Comparison of ENCODE assay signal across 8 cellular contexts in the genomic region with DNA sequence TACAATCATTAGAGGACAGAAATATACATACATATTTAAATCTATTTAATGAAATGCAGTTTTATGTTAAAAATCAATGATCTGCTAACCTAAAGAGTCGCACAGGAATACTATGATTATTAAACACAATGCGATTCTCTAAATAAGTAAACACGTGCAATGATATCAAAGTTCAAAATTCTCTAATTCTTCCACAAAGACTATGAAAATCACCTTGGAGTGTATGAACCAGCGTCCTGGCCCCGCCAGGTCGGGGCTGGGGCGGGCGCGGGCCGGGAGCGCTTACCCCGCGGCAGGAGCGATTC. TPM values are rescaled to one million over a fixed set of nuclear protein-coding genes. Genes with fewer than 3 reads are reported as not detected.
DNase-seq lines count a peak whose midpoint lies in the region; ATAC-seq and TF ChIP-seq lines count a peak whose summit lies in the region.

No MANE protein-coding gene starts in this region.

- H3K4me3 ChIP-seq in GM12865 (ENCODE audit: low read depth, low read length), result peak overlapping the region; percentile 89
- H3K4me3 ChIP-seq in foreskin fibroblast (ENCODE audit: low read depth in 1 of 2, low read length in 2 of 2), result peak overlapping the region; percentile 74 to 93
- H3K4me3 ChIP-seq in sigmoid colon, result peak overlapping the region; percentile 62 to 81 (median 72)

- DNase-seq in GM12865 (ENCODE audit: low read depth) (no peak), T-helper 17 cell (no peak), foreskin fibroblast (no peak), sigmoid colon (no peak), DMS114 treated with DMSO at 0.1 percent for 48 hours (lab: John Stamatoyannopoulos, UW; ENCODE audit: unreplicated experiment) (no peak), NCI-H2171 (lab: John Stamatoyannopoulos, UW) (no peak)

- ATAC-seq in T-helper 17 cell (no peak), GM19328 (IDR thresholded peaks at IDR 0.05; ENCODE audit: unreplicated experiment) (no peak), GM18505 (IDR thresholded peaks at IDR 0.05; ENCODE audit: unreplicated experiment) (no peak)

- peak overlapping the region; percentile 100 for H3K27ac Mint-ChIP-seq in T-helper 17 cell

- no peak for TF ChIP-seq EP300 in sigmoid colon (IDR thresholded peaks at IDR 0.05)

- H3K4me3 Mint-ChIP-seq in T-helper 17 cell, result peak overlapping the region; percentile 98

- no peaks in the 10 kb centered on the region for H3K36me3 Mint-ChIP-seq in T-helper 17 cell (ENCODE audit: low read depth)

- TF ChIP-seq POLR2A in sigmoid colon (IDR thresholded peaks at IDR 0.05) (no peak), GM18505 (IDR thresholded peaks at IDR 0.05; ENCODE audit: borderline replicate concordance, extremely low read depth, insufficient read depth, insufficient read length) (no peak)

- intact Hi-C loops in sigmoid colon (cut with DNase I), result no loop called here

- 2% methylated on average over 14 of the region's 14 CpGs for WGBS in sigmoid colon, 2 donors

- no peaks in the 10 kb centered on the region for H3K27me3 Mint-ChIP-seq in T-helper 17 cell

- peaks cover 20% of the 10 kb centered on the region for H3K4me1 Mint-ChIP-seq in T-helper 17 cell

- peak overlapping the region; percentile 82 to 94 (median 88) for H3K27ac ChIP-seq in sigmoid colon

- H3K27me3 ChIP-seq in sigmoid colon, result no peaks in the 10 kb centered on the region

- H3K36me3 ChIP-seq in sigmoid colon, result peaks cover 0 to 11% (median 0%) of the 10 kb centered on the region in 4 donors

- TF ChIP-seq CTCF in GM12865 (IDR thresholded peaks at IDR 0.05; ENCODE audit: insufficient read depth, low read depth, low read length, missing control alignments) (no peak), foreskin fibroblast (IDR thresholded peaks at IDR 0.05; ENCODE audit: low read depth, low read length) (no peak), sigmoid colon (IDR thresholded peaks at IDR 0.05) (no peak)

- H3K9me3 ChIP-seq in T-helper 17 cell (ENCODE audit: control insufficient read depth, low read length, poor library complexity, severe bottlenecking), result no peaks in the 10 kb centered on the region
- no peaks in the 10 kb centered on the region for H3K9me3 ChIP-seq in sigmoid colon

- H3K4me1 ChIP-seq in sigmoid colon, result peaks cover 0 to 28% (median 19%) of the 10 kb centered on the region in 4 donors

RNA-seq across cellular contexts. Expression of gene FAM200B, which starts 0.6 kb away (rescaled TPM):
- total RNA-seq in T-helper 17 cell (10 to 100 TPM; 14.1 to 20.5 TPM), sigmoid colon (100 to 1,000 TPM in 1 of 4 donors, 10 to 100 TPM in 3; 45.1 to 105 (median 72.2) TPM)
- 100 to 1,000 TPM in 1 of 3 donors, 10 to 100 TPM in 2; 36.4 to 101 (median 88.9) TPM for polyA plus RNA-seq in sigmoid colon

RNA-seq across cellular contexts. Expression of gene BST1, which starts 21.8 kb away (rescaled TPM):
- total RNA-seq in T-helper 17 cell (1 to 10 TPM in 1 of 2 donors, under 1 TPM in 1; 0.89 to 1.9 TPM), sigmoid colon (10 to 100 TPM in 1 of 4 donors, 1 to 10 TPM in 3; 5.3 to 11.8 (median 6.6) TPM)
- 1 to 10 TPM; 4.8 to 7.4 (median 5.3) TPM for polyA plus RNA-seq in sigmoid colon

RNA-seq across cellular contexts. Expression of gene FBXL5, which starts 25.9 kb away (rescaled TPM):
- total RNA-seq in T-helper 17 cell (10 to 100 TPM; 48.7 to 49.9 TPM), sigmoid colon (100 to 1,000 TPM; 134 to 271 (median 202) TPM)
- polyA plus RNA-seq in sigmoid colon, result 10 to 100 TPM; 32.9 to 48.0 (median 37.0) TPM
